Comparison of ENCODE assay signal across 30 cellular contexts in genomic region chr10:76031769-76032441, GRCh38.
"Had no signal": no experiment of that assay in that cellular context is flagged by ENCODE, and none has a peak within 500 bp of the region (broad histone marks: within the 10 kb centered on the region; RNA-seq: fewer than 3 reads in every experiment).

No MANE protein-coding gene starts in this region.

- H3K9me3 ChIP-seq: esophagus squamous epithelium, heart right ventricle, stomach, thyroid gland, vagina had no signal

- H3K36me3 Mint-ChIP-seq: immature natural killer cell; memory B cell; naive B cell; natural killer cell treated with Interleukin-12 subunit alpha and Interleukin-12 subunit beta and Interleukin-15 and Interleukin-18, amount 100 ng/mL, for 72 hours had no signal

- H3K9me3 Mint-ChIP-seq: immature natural killer cell; memory B cell; naive B cell; natural killer cell treated with Interleukin-12 subunit alpha and Interleukin-12 subunit beta and Interleukin-15 and Interleukin-18, amount 100 ng/mL, for 72 hours; neural crest cell had no signal

- DNase-seq: dermis blood vessel endothelial cell; effector memory CD4-positive, alpha-beta T cell; esophagus squamous epithelium; foreskin melanocyte; glutamatergic neuron; heart right ventricle; hippocampal formation; immature natural killer cell; left ventricle myocardium superior; naive B cell; stimulated activated CD4-positive, alpha-beta T cell treated with anti-CD3 and anti-CD28 coated beads, Interleukin-12 subunit alpha, Interleukin-12 subunit beta, amount 100 ng/mL, for 4 hours; stimulated activated CD4-positive, alpha-beta T cell treated with anti-CD3 and anti-CD28 coated beads, Interleukin-1b, Interleukin-23, amount 100 ng/mL, for 48 hours; stimulated activated CD4-positive, alpha-beta T cell treated with anti-CD3 and anti-CD28 coated beads, Interleukin-4, amount 100 ng/mL, for 1 hour; stimulated activated CD8-positive, alpha-beta memory T cell treated with anti-CD3 and anti-CD28 coated beads, Interleukin-4, amount 100 ng/mL, for 48 hours; stimulated activated naive CD4-positive, alpha-beta T cell treated with Interleukin-2 at 50 U/mL for 16 hours; stomach; thyroid gland; trophoblast cell had no signal

- FAIRE-seq: endothelial cell of umbilical vein, keratinocyte had no signal

- H3K4me3 ChIP-seq: coronary artery, esophagus squamous epithelium, heart right ventricle, lung, smooth muscle cell, stomach, thyroid gland, vagina had no signal

- H3K27me3 ChIP-seq: esophagus squamous epithelium, heart right ventricle, stomach, thyroid gland, vagina had no signal

- H3K79me2 ChIP-seq: parathyroid adenoma had no signal

- H3K4me1 Mint-ChIP-seq: immature natural killer cell, memory B cell, naive B cell had no signal

- H3K4me1 ChIP-seq: parathyroid adenoma, thyroid gland had no signal

- H3K27ac Mint-ChIP-seq: immature natural killer cell; memory B cell; naive B cell; natural killer cell treated with Interleukin-12 subunit alpha and Interleukin-12 subunit beta and Interleukin-15 and Interleukin-18, amount 100 ng/mL, for 72 hours; progenitor cell of endocrine pancreas had no signal

- ATAC-seq: heart right ventricle; left ventricle myocardium superior; natural killer cell treated with Interleukin-12 subunit alpha and Interleukin-12 subunit beta and Interleukin-15 and Interleukin-18, amount 100 ng/mL, for 72 hours; sciatic nerve had no signal

- H3K9ac ChIP-seq: parathyroid adenoma had no signal

- H3K4me2 ChIP-seq: smooth muscle cell had no signal

- H3K4me3 Mint-ChIP-seq: immature natural killer cell; memory B cell; naive B cell; natural killer cell treated with Interleukin-12 subunit alpha and Interleukin-12 subunit beta and Interleukin-15 and Interleukin-18, amount 100 ng/mL, for 72 hours; neural crest cell had no signal

- H3K27ac ChIP-seq: coronary artery, esophagus squamous epithelium, heart right ventricle, parathyroid adenoma, stomach, thyroid gland, vagina had no signal

- H3K36me3 ChIP-seq: esophagus squamous epithelium, heart right ventricle, stomach, thyroid gland, vagina had no signal

- H2AFZ ChIP-seq: parathyroid adenoma had no signal
